ENCODE assay signal across 12 cellular contexts in the genomic region with DNA sequence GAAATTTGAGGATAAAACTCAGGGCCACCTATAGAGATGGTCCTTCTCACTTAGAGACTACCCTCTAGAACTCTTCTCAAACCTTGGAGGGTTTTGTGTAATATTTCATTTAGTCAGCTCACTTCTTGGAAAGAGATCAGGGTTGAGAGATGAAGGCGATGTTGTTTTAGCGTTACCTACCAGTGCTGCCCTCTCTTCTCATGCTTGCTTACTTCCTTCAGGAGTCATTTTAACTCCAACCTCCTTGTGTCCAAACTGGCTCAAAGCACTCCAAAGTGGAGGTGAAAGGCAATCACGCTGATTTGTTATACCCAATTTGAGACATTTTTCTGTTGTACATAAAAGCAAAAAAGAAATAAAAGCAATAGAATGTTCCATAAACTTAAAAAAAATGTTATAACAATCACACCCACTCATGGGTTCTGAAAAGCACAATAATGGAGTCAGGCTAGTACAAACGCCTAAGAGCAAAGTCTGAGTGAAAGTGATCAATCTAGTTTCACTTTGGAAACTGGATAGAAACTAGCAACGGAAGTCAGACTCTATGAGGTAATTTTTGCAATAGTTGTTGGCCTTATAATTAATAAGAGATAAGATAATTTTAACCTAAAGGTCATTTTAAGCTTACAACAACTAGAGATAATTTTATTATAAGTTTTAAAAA.
DNase-seq lines count a peak whose midpoint lies in the region; TF ChIP-seq lines count a peak whose summit lies in the region.
"Had no signal": no experiment of that assay in that cellular context is flagged by ENCODE, and none has a peak within 500 bp of the region (broad histone marks: within the 10 kb centered on the region; RNA-seq: fewer than 3 reads in every experiment).

No MANE protein-coding gene starts in this region.

- no peaks in the 10 kb centered on the region for H3K36me3 ChIP-seq in tibial nerve

- peaks cover 0 to 17% (median 0%) of the 10 kb centered on the region in 4 donors for H3K4me1 ChIP-seq in tibial nerve

- intact Hi-C loops in posterior vena cava (cut with DNase I) = no loop called here

- TF ChIP-seq CTCF in epithelial cell of esophagus (IDR thresholded peaks at IDR 0.05; ENCODE audit: insufficient read depth, low read depth, low read length, missing control alignments) = no peak
- TF ChIP-seq CTCF in tibial nerve (IDR thresholded peaks at IDR 0.05) = no peak

- H3K27me3 ChIP-seq in tibial nerve = no peaks in the 10 kb centered on the region

- H3K4me3 ChIP-seq in epithelial cell of esophagus (ENCODE audit: low read length) = no peak overlapping the region
- no peak overlapping the region for H3K4me3 ChIP-seq in tibial nerve

- no peaks in the 10 kb centered on the region for H3K9me3 Mint-ChIP-seq in activated naive CD4-positive, alpha-beta T cell treated with anti-CD3 and anti-CD28 coated beads, Interleukin-2, amount 10 ng/mL, durations not matched to agents 7 days and 5 days

- peaks cover 37% of the 10 kb centered on the region for H3K4me1 Mint-ChIP-seq in activated naive CD4-positive, alpha-beta T cell treated with anti-CD3 and anti-CD28 coated beads, Interleukin-2, amount 10 ng/mL, durations not matched to agents 7 days and 5 days
- H3K4me1 Mint-ChIP-seq: nephron had no signal

- peak overlapping the region; percentile 58 for H3K4me3 Mint-ChIP-seq in activated naive CD4-positive, alpha-beta T cell treated with anti-CD3 and anti-CD28 coated beads, Interleukin-2, amount 10 ng/mL, durations not matched to agents 7 days and 5 days
- H3K4me3 Mint-ChIP-seq: nephron had no signal

- no peak for TF ChIP-seq POLR2A in tibial nerve (IDR thresholded peaks at IDR 0.05)

- H3K27me3 Mint-ChIP-seq in activated naive CD4-positive, alpha-beta T cell treated with anti-CD3 and anti-CD28 coated beads, Interleukin-2, amount 10 ng/mL, durations not matched to agents 7 days and 5 days = no peaks in the 10 kb centered on the region

- peak overlapping the region; percentile 94 for H3K27ac Mint-ChIP-seq in activated naive CD4-positive, alpha-beta T cell treated with anti-CD3 and anti-CD28 coated beads, Interleukin-2, amount 10 ng/mL, durations not matched to agents 7 days and 5 days
- H3K27ac Mint-ChIP-seq: nephron had no signal

- 64 to 69% methylated on average over 5 of the region's 5 CpGs for WGBS in tibial nerve, 2 donors

- peaks cover 21% of the 10 kb centered on the region for H3K36me3 Mint-ChIP-seq in activated naive CD4-positive, alpha-beta T cell treated with anti-CD3 and anti-CD28 coated beads, Interleukin-2, amount 10 ng/mL, durations not matched to agents 7 days and 5 days

- H3K27ac ChIP-seq in tibial nerve = peak overlapping the region in 3 of 4 donors; percentile 37 to 46 (median 39)
- H3K27ac ChIP-seq: KMS-11 had no signal

- TF ChIP-seq EP300 in tibial nerve (IDR thresholded peaks at IDR 0.05) = no peak

- CTCF ChIA-PET in activated naive CD4-positive, alpha-beta T cell treated with anti-CD3 and anti-CD28 coated beads, Interleukin-2, amount 10 ng/mL, durations not matched to agents 7 days and 5 days (lab: Charles Lee) = no interaction called here

- no peak for DNase-seq in activated naive CD4-positive, alpha-beta T cell treated with anti-CD3 and anti-CD28 coated beads, Interleukin-2, amount 10 ng/mL, durations not matched to agents 7 days and 5 days
- no peak for DNase-seq in activated naive CD4-positive, alpha-beta T cell treated with anti-CD3 and anti-CD28 coated beads, Interleukin-2, amount 50 U/mL, for 16 hours
- DNase-seq in NOMO-1 treated with DMSO at 0.1 percent for 48 hours (lab: John Stamatoyannopoulos, UW; ENCODE audit: unreplicated experiment) (peak; percentile 46), epithelial cell of esophagus (ENCODE audit: low read depth) (peak; percentile 22), tibial nerve (ENCODE audit: low spot score in 2 of 2) (no peak), DMS79 treated with DMSO at 0.1 percent for 48 hours (lab: John Stamatoyannopoulos, UW) (no peak), posterior vena cava (ENCODE audit: low spot score) (no peak)
- DNase-seq in effector CD4-positive, alpha-beta T cell = no peak
- DNase-seq: NCI-H748 treated with DMSO at 0.1 percent for 48 hours; stimulated activated CD4-positive, alpha-beta T cell treated with anti-CD3 and anti-CD28 coated beads, Interleukin-4, amount 100 ng/mL, for 4 hours had no signal

- no peaks in the 10 kb centered on the region for H3K9me3 ChIP-seq in tibial nerve

Comparison
In these comparisons a context has a peak if more than half of its experiments do, and no peak if none do; other contexts are left out.
1. DNase-seq: peak in NOMO-1 treated with DMSO at 0.1 percent for 48 hours (single experiment) and epithelial cell of esophagus (single experiment); none in activated naive CD4-positive, alpha-beta T cell treated with anti-CD3 and anti-CD28 coated beads, Interleukin-2, amount 10 ng/mL, durations not matched to agents 7 days and 5 days (single experiment), activated naive CD4-positive, alpha-beta T cell treated with anti-CD3 and anti-CD28 coated beads, Interleukin-2, amount 50 U/mL, for 16 hours (single experiment), tibial nerve (0 of 2), DMS79 treated with DMSO at 0.1 percent for 48 hours (single experiment), posterior vena cava (single experiment) and effector CD4-positive, alpha-beta T cell (single experiment).